ENCODE assay signal across 1 cellular context in the genomic region with DNA sequence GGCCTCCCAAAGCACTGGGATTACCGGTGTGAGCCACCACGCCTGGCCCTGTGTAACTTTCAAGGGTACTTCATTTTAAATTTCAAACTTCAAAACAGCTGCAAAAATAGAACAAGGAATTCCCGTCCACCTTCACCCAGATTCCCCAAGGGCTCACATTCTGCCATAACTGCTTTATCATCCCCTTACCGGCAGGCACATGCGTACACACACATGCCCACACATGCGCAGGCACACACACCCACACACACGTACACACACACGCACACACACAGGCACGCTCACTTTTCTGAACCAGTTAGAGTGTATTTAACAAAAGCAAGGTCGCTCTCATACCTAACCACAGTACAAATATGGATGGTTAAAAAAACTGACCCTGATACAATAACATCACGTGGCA.
TF ChIP-seq lines count a peak whose summit lies in the region.

No MANE protein-coding gene starts in this region.

TF ChIP-seq in HEK293, 187 proteins besides CTCF, POLR2A, EP300 and RAD21 (continued from another document):
- TF ChIP-seq, protein P1, sequence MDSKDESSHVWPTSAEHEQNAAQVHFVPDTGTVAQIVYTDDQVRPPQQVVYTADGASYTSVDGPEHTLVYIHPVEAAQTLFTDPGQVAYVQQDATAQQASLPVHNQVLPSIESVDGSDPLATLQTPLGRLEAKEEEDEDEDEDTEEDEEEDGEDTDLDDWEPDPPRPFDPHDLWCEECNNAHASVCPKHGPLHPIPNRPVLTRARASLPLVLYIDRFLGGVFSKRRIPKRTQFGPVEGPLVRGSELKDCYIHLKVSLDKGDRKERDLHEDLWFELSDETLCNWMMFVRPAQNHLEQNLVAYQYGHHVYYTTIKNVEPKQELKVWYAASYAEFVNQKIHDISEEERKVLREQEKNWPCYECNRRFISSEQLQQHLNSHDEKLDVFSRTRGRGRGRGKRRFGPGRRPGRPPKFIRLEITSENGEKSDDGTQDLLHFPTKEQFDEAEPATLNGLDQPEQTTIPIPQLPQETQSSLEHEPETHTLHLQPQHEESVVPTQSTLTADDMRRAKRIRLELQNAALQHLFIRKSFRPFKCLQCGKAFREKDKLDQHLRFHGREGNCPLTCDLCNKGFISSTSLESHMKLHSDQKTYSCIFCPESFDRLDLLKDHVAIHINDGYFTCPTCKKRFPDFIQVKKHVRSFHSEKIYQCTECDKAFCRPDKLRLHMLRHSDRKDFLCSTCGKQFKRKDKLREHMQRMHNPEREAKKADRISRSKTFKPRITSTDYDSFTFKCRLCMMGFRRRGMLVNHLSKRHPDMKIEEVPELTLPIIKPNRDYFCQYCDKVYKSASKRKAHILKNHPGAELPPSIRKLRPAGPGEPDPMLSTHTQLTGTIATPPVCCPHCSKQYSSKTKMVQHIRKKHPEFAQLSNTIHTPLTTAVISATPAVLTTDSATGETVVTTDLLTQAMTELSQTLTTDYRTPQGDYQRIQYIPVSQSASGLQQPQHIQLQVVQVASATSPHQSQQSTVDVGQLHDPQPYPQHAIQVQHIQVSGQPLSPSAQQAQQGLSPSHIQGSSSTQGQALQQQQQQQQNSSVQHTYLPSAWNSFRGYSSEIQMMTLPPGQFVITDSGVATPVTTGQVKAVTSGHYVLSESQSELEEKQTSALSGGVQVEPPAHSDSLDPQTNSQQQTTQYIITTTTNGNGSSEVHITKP (tag by site-specific recombination; IDR thresholded peaks at IDR 0.05) = no peak
- TF ChIP-seq EGR2 (tag by site-specific recombination; IDR thresholded peaks at IDR 0.05; ENCODE audit: low read depth) (peak; percentile 84), ZNF623 (tag by site-specific recombination; IDR thresholded peaks at IDR 0.05) (no peak), ZFHX2 (tag by site-specific recombination; conservative IDR thresholded peaks at IDR 0.05) (peak; percentile 91)
- TF ChIP-seq, protein P2, sequence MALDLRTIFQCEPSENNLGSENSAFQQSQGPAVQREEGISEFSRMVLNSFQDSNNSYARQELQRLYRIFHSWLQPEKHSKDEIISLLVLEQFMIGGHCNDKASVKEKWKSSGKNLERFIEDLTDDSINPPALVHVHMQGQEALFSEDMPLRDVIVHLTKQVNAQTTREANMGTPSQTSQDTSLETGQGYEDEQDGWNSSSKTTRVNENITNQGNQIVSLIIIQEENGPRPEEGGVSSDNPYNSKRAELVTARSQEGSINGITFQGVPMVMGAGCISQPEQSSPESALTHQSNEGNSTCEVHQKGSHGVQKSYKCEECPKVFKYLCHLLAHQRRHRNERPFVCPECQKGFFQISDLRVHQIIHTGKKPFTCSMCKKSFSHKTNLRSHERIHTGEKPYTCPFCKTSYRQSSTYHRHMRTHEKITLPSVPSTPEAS (tag by site-specific recombination; IDR thresholded peaks at IDR 0.05) = peak; percentile 64; the same call in 1 of the 2 replicates
